Comparison of ENCODE assay signal across 8 cellular contexts in genomic region chr16:721765-722481, GRCh38. TPM values are rescaled to one million over a fixed set of nuclear protein-coding genes. Genes with fewer than 3 reads are reported as not detected.
DNase-seq lines count a peak whose midpoint lies in the region; ATAC-seq and TF ChIP-seq lines count a peak whose summit lies in the region.

No MANE protein-coding gene starts in this region.

- H3K9ac ChIP-seq in parathyroid adenoma: no peak overlapping the region

- no peak for DNase-seq in Caco-2
- no peak for DNase-seq in OCI-LY7 (ENCODE audit: low spot score)
- DNase-seq in effector memory CD8-positive, alpha-beta T cell: peak in 2 of 3 experiments; percentile 43 to 44
- DNase-seq in stimulated activated CD4-positive, alpha-beta T cell treated with anti-CD3 and anti-CD28 coated beads, Interleukin-15, amount 100 ng/mL, for 24 hours: no peak
- no peak for DNase-seq in posterior vena cava (ENCODE audit: low spot score)
- DNase-seq in NCI-H345 (lab: John Stamatoyannopoulos, UW): no peak

- peaks cover 6% of the 10 kb centered on the region for H3K36me3 Mint-ChIP-seq in Caco-2 (ENCODE audit: insufficient read depth, unreplicated experiment)
- H3K36me3 Mint-ChIP-seq in effector memory CD8-positive, alpha-beta T cell (ENCODE audit: insufficient read depth): peaks cover 22% of the 10 kb centered on the region

- TSS peak; percentile 43 for BruUV-seq in Caco-2 (replicated peaks; lab: Mats Ljungman, UMichigan)
- BruUV-seq in OCI-LY7 (replicated peaks; lab: Mats Ljungman, UMichigan): TSS peak; percentile 77

- H3K27ac ChIP-seq in OCI-LY7 (ENCODE audit: low read depth, low read length, poor library complexity, severe bottlenecking): peak overlapping the region; percentile 93
- H3K27ac ChIP-seq in parathyroid adenoma: peak overlapping the region; percentile 94

- H2AFZ ChIP-seq in OCI-LY7 (ENCODE audit: low read length) (no peak overlapping the region), parathyroid adenoma (peak overlapping the region; percentile 38)

- POLR2A ChIA-PET in Caco-2 (lab: Charles Lee) (interaction anchor here (0.6 to 2.4 kb wide), 10 partner anchors 10 to 66 kb away, joined by 3 to 12 read pairs (median 4); partner anchors contain the start of genes CHTF18, CIAO3, FBXL16 and RHBDL1), OCI-LY7 (lab: Charles Lee) (interaction anchor here (0.8 to 3.2 kb wide), 4 partner anchors 8 to 67 kb away, joined by 4 to 26 read pairs (median 6); partner anchors contain the start of genes CHTF18 and RPUSD1)

- intact Hi-C loops in Caco-2 (cut with micrococcal nuclease; ENCODE audit: unreplicated experiment) (no loop called here), OCI-LY7 (cut with micrococcal nuclease; ENCODE audit: unreplicated experiment) (loop anchor here (2.0 to 5.0 kb wide), 2 partner anchors 17 to 40 kb away; partner anchors contain the start of genes JMJD8 and STUB1), posterior vena cava (cut with DNase I) (no loop called here)

- H3K4me1 ChIP-seq in Caco-2: peaks cover 25% of the 10 kb centered on the region
- peaks cover 63% of the 10 kb centered on the region for H3K4me1 ChIP-seq in OCI-LY7 (ENCODE audit: insufficient read depth, low read length, poor library complexity, severe bottlenecking)
- peaks cover 16% of the 10 kb centered on the region for H3K4me1 ChIP-seq in parathyroid adenoma

- no peaks in the 10 kb centered on the region for H4K20me1 ChIP-seq in OCI-LY7 (ENCODE audit: insufficient read depth, low read length)

- no peak for TF ChIP-seq CTCF in Caco-2 (IDR thresholded peaks at IDR 0.05; ENCODE audit: insufficient read depth in 1 of 2, low read depth in 1 of 2, low read length in 1 of 2, severe bottlenecking in 1 of 2, unreplicated experiment in 1 of 2)
- TF ChIP-seq CTCF in OCI-LY7 (conservative IDR thresholded peaks at IDR 0.05; ENCODE audit: low read length): no peak
- TF ChIP-seq CTCF in parathyroid adenoma (IDR thresholded peaks at IDR 0.05): no peak

- H3K79me2 ChIP-seq in OCI-LY7 (ENCODE audit: insufficient read depth, low read depth, low read length) (no peaks in the 10 kb centered on the region), parathyroid adenoma (peaks cover 1% of the 10 kb centered on the region)

- CTCF ChIA-PET in Caco-2 (lab: Charles Lee) (interaction anchor here (0.6 to 1.7 kb wide), 2 partner anchors 9 to 66 kb away, joined by 4 to 13 read pairs; partner anchors contain the start of genes CHTF18 and RPUSD1), OCI-LY7 (lab: Charles Lee; ENCODE audit: unreplicated experiment) (interaction anchor here (0.7 kb wide), 1 partner anchor 15 kb away, joined by 3 read pairs; no protein-coding TSS in a partner anchor)

- H3K9me2 ChIP-seq in OCI-LY7 (ENCODE audit: insufficient read depth, low read length): no peaks in the 10 kb centered on the region

- H3K27me3 Mint-ChIP-seq in Caco-2 (ENCODE audit: insufficient read depth, unreplicated experiment): no peaks in the 10 kb centered on the region
- no peaks in the 10 kb centered on the region for H3K27me3 Mint-ChIP-seq in effector memory CD8-positive, alpha-beta T cell

- H3K9me3 ChIP-seq in Caco-2: no peaks in the 10 kb centered on the region
- H3K9me3 ChIP-seq in OCI-LY7 (ENCODE audit: low read length): no peaks in the 10 kb centered on the region
- H3K9me3 ChIP-seq in parathyroid adenoma (ENCODE audit: control insufficient read depth, low read length): no peaks in the 10 kb centered on the region

- H3K4me1 Mint-ChIP-seq in Caco-2 (ENCODE audit: low read depth, unreplicated experiment): no peaks in the 10 kb centered on the region
- peaks cover 15 to 19% of the 10 kb centered on the region in 2 donors for H3K4me1 Mint-ChIP-seq in effector memory CD8-positive, alpha-beta T cell (ENCODE audit: low read depth in 2 of 2)

- H3K27ac Mint-ChIP-seq in Caco-2 (ENCODE audit: unreplicated experiment): no peak overlapping the region
- peak overlapping the region; percentile 49 to 83 for H3K27ac Mint-ChIP-seq in effector memory CD8-positive, alpha-beta T cell

- peak overlapping the region; percentile 16 for H3K4me3 Mint-ChIP-seq in Caco-2 (ENCODE audit: unreplicated experiment)
- H3K4me3 Mint-ChIP-seq in effector memory CD8-positive, alpha-beta T cell: peak overlapping the region; percentile 79 to 81

- no peaks in the 10 kb centered on the region for H3K27me3 ChIP-seq in Caco-2 (replicated peaks; ENCODE audit: control insufficient read depth, insufficient read depth, low read length)
- no peaks in the 10 kb centered on the region for H3K27me3 ChIP-seq in parathyroid adenoma (ENCODE audit: control insufficient read depth, insufficient read depth, low read length)

- H3K4me3 ChIP-seq in Caco-2 (ENCODE audit: low read depth, low read length) (peak overlapping the region; percentile 86), OCI-LY7 (ENCODE audit: low read depth, low read length, poor library complexity, severe bottlenecking) (peak overlapping the region; percentile 95), parathyroid adenoma (ENCODE audit: low read depth, low read length) (peak overlapping the region; percentile 73)

- H3K36me3 ChIP-seq in Caco-2 (ENCODE audit: control insufficient read depth, insufficient read depth, low read length): no peaks in the 10 kb centered on the region
- 0 out of 2 replicates have a peak, but pooled peaks cover 10% of the 10 kb centered on the region for H3K36me3 ChIP-seq in OCI-LY7 (ENCODE audit: insufficient read depth, low read length)
- H3K36me3 ChIP-seq in parathyroid adenoma (ENCODE audit: control insufficient read depth, insufficient read depth, low read length): no peaks in the 10 kb centered on the region

- H3K4me2 ChIP-seq in OCI-LY7 (ENCODE audit: low read length) (peak overlapping the region; percentile 88), parathyroid adenoma (ENCODE audit: low read length) (peak overlapping the region; percentile 97)

- H3K9me3 Mint-ChIP-seq in Caco-2 (ENCODE audit: unreplicated experiment): no peaks in the 10 kb centered on the region
- no peaks in the 10 kb centered on the region for H3K9me3 Mint-ChIP-seq in effector memory CD8-positive, alpha-beta T cell

- ATAC-seq in effector memory CD8-positive, alpha-beta T cell (replicated peaks): peak; percentile 47
- ATAC-seq in HG03439 (IDR thresholded peaks at IDR 0.05; ENCODE audit: unreplicated experiment): no peak

RNA-seq across cellular contexts. Expression of gene ANTKMT, which starts 1.0 kb away (rescaled TPM):
- 39.7 and 42.6 TPM in 2 replicates for total RNA-seq in Caco-2 (2022)
- total RNA-seq in OCI-LY7 (2014; rRNA removed; shearing (Covaris generic)): 44.8 and 51.3 TPM in 2 replicates
- 45.5 and 46.5 TPM in 2 replicates for total RNA-seq in OCI-LY7 (2022)
- total RNA-seq in posterior vena cava: 10 to 100 TPM; 20.0 to 25.5 TPM

RNA-seq across cellular contexts. Expression of gene CCDC78, which starts 4.3 kb away (rescaled TPM):
- total RNA-seq in Caco-2 (2022): 3.5 and 4.6 TPM in 2 replicates
- 25.8 and 35.9 TPM in 2 replicates for total RNA-seq in OCI-LY7 (2014; rRNA removed; shearing (Covaris generic))
- 52.6 and 57.9 TPM in 2 replicates for total RNA-seq in OCI-LY7 (2022)
- 1 to 10 TPM in 1 of 2 donors, under 1 TPM in 1; 0.52 to 1.0 TPM for total RNA-seq in posterior vena cava

RNA-seq across cellular contexts. Expression of gene HAGHL, which starts 5.0 kb away (rescaled TPM):
- total RNA-seq in Caco-2 (2022): 6.8 and 9.7 TPM in 2 replicates
- total RNA-seq in OCI-LY7 (2014; rRNA removed; shearing (Covaris generic)): 28.1 and 30.8 TPM in 2 replicates
- 56.3 and 57.9 TPM in 2 replicates for total RNA-seq in OCI-LY7 (2022)
- 1 to 10 TPM; 3.6 to 4.1 TPM for total RNA-seq in posterior vena cava

RNA-seq across cellular contexts. Expression of gene METRN, which starts 7.0 kb away (rescaled TPM):
- total RNA-seq in Caco-2 (2022) (20.0 and 23.4 TPM in 2 replicates), OCI-LY7 (2022) (12.2 and 14.4 TPM in 2 replicates), posterior vena cava (10 to 100 TPM; 21.6 to 24.9 TPM)
- 9.5 and 15.9 TPM in 2 replicates for total RNA-seq in OCI-LY7 (2014; rRNA removed; shearing (Covaris generic))

RNA-seq across cellular contexts. Expression of gene FBXL16, which starts 16.3 kb away (rescaled TPM):
- total RNA-seq in Caco-2 (2022) (5.9 and 10.5 TPM in 2 replicates), OCI-LY7 (2022) (0.42 and 0.52 TPM in 2 replicates), posterior vena cava (not detected)
- total RNA-seq in OCI-LY7 (2014; rRNA removed; shearing (Covaris generic)): 0.16 and 0.28 TPM in 2 replicates

Comparison
In these comparisons a context has a peak if more than half of its experiments do, and no peak if none do; other contexts are left out.
1. DNase-seq: peak in effector memory CD8-positive, alpha-beta T cell (2 of 3); none in Caco-2 (0 of 2), OCI-LY7 (single experiment), stimulated activated CD4-positive, alpha-beta T cell treated with anti-CD3 and anti-CD28 coated beads, Interleukin-15, amount 100 ng/mL, for 24 hours (single experiment), posterior vena cava (single experiment) and NCI-H345 (single experiment).
2. Peak in every context shown above with its lines, with median percentiles within 50 percentile points of each other: H3K4me3 ChIP-seq.